Comparison of ENCODE assay signal across 9 cellular contexts in genomic region chr20:44746367-44747165, GRCh38. TPM values are rescaled to one million over a fixed set of nuclear protein-coding genes. Genes with fewer than 3 reads are reported as not detected.
A peak's percentile ranks its signal among the peaks of the same experiment; 100 is the strongest.
DNase-seq lines count a peak whose midpoint lies in the region; ATAC-seq and TF ChIP-seq lines count a peak whose summit lies in the region.
"Had no signal": no experiment of that assay in that cellular context is flagged by ENCODE, and none has a peak within 500 bp of the region (broad histone marks: within the 10 kb centered on the region; RNA-seq: fewer than 3 reads in every experiment).

No MANE protein-coding gene starts in this region.

- intact Hi-C loops in dendritic cell treated with granulocyte-macrophage colony-stimulating factor and Interleukin-4, amounts not matched to agents 40 ng/mL and 50 ng/mL, for 4 days (cut with micrococcal nuclease): loop anchor here (1.0 to 5.0 kb wide), 2 partner anchors 121 to 351 kb away; no protein-coding TSS in a partner anchor

- H3K27me3 Mint-ChIP-seq in dendritic cell treated with granulocyte-macrophage colony-stimulating factor and Interleukin-4, amounts not matched to agents 40 ng/mL and 50 ng/mL, for 4 days: peaks cover 82% of the 10 kb centered on the region
- H3K27me3 Mint-ChIP-seq in osteocyte (ENCODE audit: unreplicated experiment): no peaks in the 10 kb centered on the region

- DNase-seq in DMS53 treated with DMSO at 0.1 percent for 48 hours (lab: John Stamatoyannopoulos, UW; ENCODE audit: unreplicated experiment) (peak; percentile 76), NCI-H2171 (lab: John Stamatoyannopoulos, UW) (peak; percentile 88), osteocyte (ENCODE audit: extremely low spot score, unreplicated experiment) (no peak), OCI-M2 (lab: John Stamatoyannopoulos, UW; ENCODE audit: unreplicated experiment) (no peak)

- no peaks in the 10 kb centered on the region for H3K4me1 Mint-ChIP-seq in dendritic cell treated with granulocyte-macrophage colony-stimulating factor and Interleukin-4, amounts not matched to agents 40 ng/mL and 50 ng/mL, for 4 days (ENCODE audit: low read depth)
- peaks cover 27% of the 10 kb centered on the region for H3K4me1 Mint-ChIP-seq in osteocyte (ENCODE audit: unreplicated experiment)

- H3K27ac Mint-ChIP-seq in dendritic cell treated with granulocyte-macrophage colony-stimulating factor and Interleukin-4, amounts not matched to agents 40 ng/mL and 50 ng/mL, for 4 days: no peak overlapping the region
- H3K27ac Mint-ChIP-seq in osteocyte (ENCODE audit: unreplicated experiment): peak overlapping the region; percentile 88

- H3K9me3 Mint-ChIP-seq in dendritic cell treated with granulocyte-macrophage colony-stimulating factor and Interleukin-4, amounts not matched to agents 40 ng/mL and 50 ng/mL, for 4 days: no peaks in the 10 kb centered on the region
- no peaks in the 10 kb centered on the region for H3K9me3 Mint-ChIP-seq in osteocyte (ENCODE audit: unreplicated experiment)

- ATAC-seq in GM19351 (IDR thresholded peaks at IDR 0.05; ENCODE audit: unreplicated experiment) (no peak), HG02610 (IDR thresholded peaks at IDR 0.05; ENCODE audit: unreplicated experiment) (no peak), GM19395 (IDR thresholded peaks at IDR 0.05; ENCODE audit: unreplicated experiment) (no peak)

- TF ChIP-seq CTCF in osteocyte (IDR thresholded peaks at IDR 0.05): no peak

- H3K4me3 Mint-ChIP-seq in dendritic cell treated with granulocyte-macrophage colony-stimulating factor and Interleukin-4, amounts not matched to agents 40 ng/mL and 50 ng/mL, for 4 days: peak overlapping the region; percentile 57
- peak overlapping the region; percentile 75 for H3K4me3 Mint-ChIP-seq in osteocyte (ENCODE audit: unreplicated experiment)

- no peaks in the 10 kb centered on the region for H3K36me3 Mint-ChIP-seq in dendritic cell treated with granulocyte-macrophage colony-stimulating factor and Interleukin-4, amounts not matched to agents 40 ng/mL and 50 ng/mL, for 4 days (ENCODE audit: low read depth)
- H3K36me3 Mint-ChIP-seq in osteocyte (ENCODE audit: unreplicated experiment): no peaks in the 10 kb centered on the region

RNA-seq across cellular contexts. Expression of gene KCNK15, which starts 0.9 kb away (rescaled TPM):
- 17.5 and 21.5 TPM in 2 replicates for total RNA-seq in osteocyte
- total RNA-seq: LHCN-M2 had no signal

RNA-seq across cellular contexts. Expression of gene CCN5, which starts 31.4 kb away (rescaled TPM):
- 18.2 and 24.0 TPM in 2 replicates for total RNA-seq in osteocyte
- total RNA-seq: LHCN-M2 had no signal

Comparison
In these comparisons a context has a peak if more than half of its experiments do, and no peak if none do; other contexts are left out.
1. DNase-seq: peak in DMS53 treated with DMSO at 0.1 percent for 48 hours (single experiment) and NCI-H2171 (single experiment); none in osteocyte (single experiment) and OCI-M2 (single experiment).